15 cellular contexts compared by ENCODE assay signal in the genomic region with DNA sequence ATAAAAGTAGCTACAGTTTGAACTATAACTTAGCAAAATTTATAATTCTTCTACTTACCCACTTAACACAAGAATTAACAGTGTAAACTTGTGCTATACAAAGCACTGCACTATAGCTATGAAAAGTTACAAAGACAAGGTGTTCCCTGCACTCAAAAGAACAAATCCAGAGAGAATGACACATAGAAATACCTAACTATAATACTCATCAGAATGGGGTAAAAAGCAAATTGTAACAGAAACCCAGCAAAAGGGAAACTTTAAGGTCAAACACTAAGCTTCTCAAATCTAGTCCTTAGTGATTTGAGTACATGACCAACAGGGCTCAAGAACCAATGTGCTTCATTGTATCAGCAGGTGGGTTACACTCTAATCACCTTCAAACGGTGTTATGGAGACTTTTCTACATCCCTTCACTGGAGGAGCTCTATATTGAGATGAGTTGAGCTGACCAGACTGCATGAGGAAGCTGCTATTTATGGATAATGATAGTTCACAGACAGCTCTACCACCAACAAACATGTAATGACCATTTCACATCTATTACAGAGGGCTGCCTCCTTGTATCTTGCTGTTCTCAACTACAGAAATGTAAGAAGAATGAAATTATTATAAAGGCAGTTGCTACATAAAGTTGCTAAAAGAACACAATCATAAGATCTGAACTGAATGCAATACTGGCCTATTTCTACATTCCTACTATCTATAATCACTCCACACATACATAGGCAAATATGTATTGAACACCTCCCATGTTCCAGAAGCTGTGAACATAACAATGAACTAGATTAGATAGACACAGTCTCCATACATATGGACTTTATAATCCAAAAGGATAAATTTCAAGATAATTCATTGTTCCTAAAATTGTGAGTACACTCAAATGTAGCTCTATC. TPM values are rescaled to one million over a fixed set of nuclear protein-coding genes. Genes with fewer than 3 reads are reported as not detected.
DNase-seq lines count a peak whose midpoint lies in the region; ATAC-seq, FAIRE-seq and TF ChIP-seq lines count a peak whose summit lies in the region.
"Had no signal": no experiment of that assay in that cellular context is flagged by ENCODE, and none has a peak within 500 bp of the region (broad histone marks: within the 10 kb centered on the region; RNA-seq: fewer than 3 reads in every experiment).

No MANE protein-coding gene starts in this region.

- no peak overlapping the region for H2AFZ ChIP-seq in K562 (ENCODE audit: low read depth, low read length)
- H2AFZ ChIP-seq in keratinocyte (ENCODE audit: control insufficient read depth, low read length), result peak overlapping the region; percentile 85

- WGBS in K562 (ENCODE audit: insufficient coverage, low coverage, missing lambda C conversion rate), result 5% methylated on average over 1 of the region's 1 CpG

- no peaks in the 10 kb centered on the region for H3K36me3 Mint-ChIP-seq in activated T-helper 17 cell treated with anti-CD3 and anti-CD28 coated beads, Interleukin-2, amount 50 U/mL, for 72 hours (ENCODE audit: low read depth)

- H3K9me3 ChIP-seq in K562 (replicated peaks; ENCODE audit: control insufficient read depth, insufficient read depth, low read depth, low read length), result no peaks in the 10 kb centered on the region
- no peaks in the 10 kb centered on the region for H3K9me3 ChIP-seq in keratinocyte (ENCODE audit: control insufficient read depth, low read depth, low read length)
- H3K9me3 ChIP-seq: Peyer's patch, tibial artery had no signal

- no peaks in the 10 kb centered on the region for H3K79me2 ChIP-seq in K562 (ENCODE audit: control insufficient read depth, insufficient read depth, low read length)
- no peaks in the 10 kb centered on the region for H3K79me2 ChIP-seq in keratinocyte (ENCODE audit: control insufficient read depth, insufficient read depth, low read length)

- TF ChIP-seq CTCF in AG10803 (conservative IDR thresholded peaks at IDR 0.05; ENCODE audit: low read length), result no peak
- no peak for TF ChIP-seq CTCF in K562 (IDR thresholded peaks at IDR 0.05 in 2 of 3, conservative IDR thresholded peaks at IDR 0.05 in 1 of 3; ENCODE audit: insufficient read depth in 2 of 3, low read depth in 1 of 3, low read length in 3 of 3)
- no peak for TF ChIP-seq CTCF in keratinocyte (optimal IDR thresholded peaks at IDR 0.05 in 1 of 3, IDR thresholded peaks at IDR 0.05 in 1 of 3, conservative IDR thresholded peaks at IDR 0.05 in 1 of 3; ENCODE audit: extremely low read depth in 1 of 3, insufficient read depth in 2 of 3, low read length in 3 of 3)

- no TSS peak for BruUV-seq in K562 (replicated peaks; lab: Mats Ljungman, UMichigan)

- CTCF ChIA-PET in K562 (lab: Yijun Ruan, JAX; ENCODE audit: low intra/inter-chr PET ratio), result no interaction called here

- H3K4me3 ChIP-seq in AG10803 (ENCODE audit: low read length) (no peak overlapping the region), K562 (no peak overlapping the region), keratinocyte (ENCODE audit: control insufficient read depth in 2 of 3, extremely low read depth in 1 of 3, insufficient read depth in 2 of 3, low read depth in 1 of 3, low read length in 3 of 3) (peak overlapping the region in 2 of 3 experiments; percentile 9 to 50)
- H3K4me3 ChIP-seq: BLaER1, Peyer's patch, tibial artery had no signal

- intact Hi-C loops in K562 (cut with micrococcal nuclease), result no loop called here

- TF ChIP-seq EP300 in K562 (IDR thresholded peaks at IDR 0.05; ENCODE audit: low read length), result no peak

- no peaks in the 10 kb centered on the region for H3K4me1 ChIP-seq in K562 (replicated peaks in 1 of 2; ENCODE audit: control insufficient read depth in 2 of 2, insufficient read depth in 2 of 2, low read length in 2 of 2)
- H3K4me1 ChIP-seq in keratinocyte (ENCODE audit: control insufficient read depth, extremely low read depth, insufficient read depth, low read length), result peaks cover 17% of the 10 kb centered on the region
- H3K4me1 ChIP-seq: Peyer's patch, tibial artery had no signal

- no peak for TF ChIP-seq POLR2A in K562 (conservative IDR thresholded peaks at IDR 0.05)

- H3K4me1 Mint-ChIP-seq in activated T-helper 17 cell treated with anti-CD3 and anti-CD28 coated beads, Interleukin-2, amount 50 U/mL, for 72 hours, result no peaks in the 10 kb centered on the region
- H3K4me1 Mint-ChIP-seq: activated CD4-positive, alpha-beta T cell treated with anti-CD3 and anti-CD28 coated beads, Interleukin-2, amount 10 ng/mL, durations not matched to agents 7 days and 5 days had no signal

- dilution Hi-C loops in keratinocyte (cut with MboI; ENCODE audit: extremely low pct_ligation_motif_present, low sequenced_read_pairs), result no loop called here

- no peak overlapping the region for H3K4me3 Mint-ChIP-seq in activated T-helper 17 cell treated with anti-CD3 and anti-CD28 coated beads, Interleukin-2, amount 50 U/mL, for 72 hours
- H3K4me3 Mint-ChIP-seq: activated CD4-positive, alpha-beta T cell treated with anti-CD3 and anti-CD28 coated beads, Interleukin-2, amount 10 ng/mL, durations not matched to agents 7 days and 5 days had no signal

- H3K4me2 ChIP-seq in K562 (ENCODE audit: insufficient read depth, low read length) (no peak overlapping the region), keratinocyte (ENCODE audit: control insufficient read depth, extremely low read depth, insufficient read depth, low read depth, low read length) (peak overlapping the region; percentile 72)
- H3K4me2 ChIP-seq: BLaER1 had no signal

- no peak overlapping the region for H3K27ac ChIP-seq in K562 (ENCODE audit: extremely low read depth, low read depth, low read length)
- peak overlapping the region; percentile 61 for H3K27ac ChIP-seq in keratinocyte (ENCODE audit: control insufficient read depth, insufficient read depth, low read length)
- H3K27ac ChIP-seq: BLaER1, Peyer's patch, tibial artery had no signal

- in situ Hi-C loops in K562 (cut with MboI), result no loop called here

- no peak overlapping the region for H3K27ac Mint-ChIP-seq in activated T-helper 17 cell treated with anti-CD3 and anti-CD28 coated beads, Interleukin-2, amount 50 U/mL, for 72 hours
- H3K27ac Mint-ChIP-seq: activated CD4-positive, alpha-beta T cell treated with anti-CD3 and anti-CD28 coated beads, Interleukin-2, amount 10 ng/mL, durations not matched to agents 7 days and 5 days had no signal

- no peaks in the 10 kb centered on the region for H3K9me3 Mint-ChIP-seq in activated T-helper 17 cell treated with anti-CD3 and anti-CD28 coated beads, Interleukin-2, amount 50 U/mL, for 72 hours
- H3K9me3 Mint-ChIP-seq: activated CD4-positive, alpha-beta T cell treated with anti-CD3 and anti-CD28 coated beads, Interleukin-2, amount 10 ng/mL, durations not matched to agents 7 days and 5 days had no signal

- DNase-seq in AG10803 (ENCODE audit: low read depth), result peak; percentile 11
- DNase-seq in HT1080 (ENCODE audit: low read depth), result peak; percentile 51
- no peak for DNase-seq in K562 (ENCODE audit: extremely low read depth in 1 of 4, low spot score in 3 of 4)
- no peak for DNase-seq in keratinocyte (ENCODE audit: low read depth, low spot score)
- no peak for DNase-seq in GDM1 (lab: John Stamatoyannopoulos, UW)
- no peak for DNase-seq in iPS-NIHi11 (ENCODE audit: low spot score)
- DNase-seq: activated CD4-positive, alpha-beta T cell treated with anti-CD3 and anti-CD28 coated beads, Interleukin-2, amount 10 ng/mL, durations not matched to agents 7 days and 5 days; aorta; glutamatergic neuron; left cardiac atrium; Peyer's patch; tibial artery had no signal

- no peaks in the 10 kb centered on the region for H4K20me1 ChIP-seq in K562 (replicated peaks; ENCODE audit: control insufficient read depth, insufficient read depth, low read length)
- H4K20me1 ChIP-seq in keratinocyte (ENCODE audit: control insufficient read depth, extremely low read depth, insufficient read depth, low read length), result no peaks in the 10 kb centered on the region

- no peak for TF ChIP-seq RAD21 in K562 (CRISPR knock-in tag; conservative IDR thresholded peaks at IDR 0.05 in 1 of 2, IDR thresholded peaks at IDR 0.05 in 1 of 2)

- H3K36me3 ChIP-seq in K562 (ENCODE audit: control insufficient read depth, insufficient read depth, low read length), result no peaks in the 10 kb centered on the region
- H3K36me3 ChIP-seq in keratinocyte (ENCODE audit: control insufficient read depth in 2 of 2, extremely low read depth in 1 of 2, insufficient read depth in 2 of 2, low read length in 2 of 2), result no peaks in the 10 kb centered on the region
- H3K36me3 ChIP-seq: Peyer's patch, tibial artery had no signal

- H3K27me3 Mint-ChIP-seq in activated T-helper 17 cell treated with anti-CD3 and anti-CD28 coated beads, Interleukin-2, amount 50 U/mL, for 72 hours, result no peaks in the 10 kb centered on the region

- H3K27me3 ChIP-seq in K562 (ENCODE audit: control insufficient read depth in 2 of 2, insufficient read depth in 2 of 2, low read length in 2 of 2) (no peaks in the 10 kb centered on the region), keratinocyte (ENCODE audit: control insufficient read depth, extremely low read depth, insufficient read depth, low read length) (no peaks in the 10 kb centered on the region)
- H3K27me3 ChIP-seq: BLaER1, Peyer's patch, tibial artery had no signal

- H3K9ac ChIP-seq in K562 (ENCODE audit: insufficient read depth in 1 of 2, low read depth in 2 of 2, low read length in 2 of 2) (no peak overlapping the region), keratinocyte (ENCODE audit: control insufficient read depth, extremely low read depth, insufficient read depth, low read length) (peak overlapping the region; percentile 45)
- H3K9ac ChIP-seq: BLaER1 had no signal

- FAIRE-seq in K562 (lab: Jason Lieb, UNC) (no peak), keratinocyte (lab: Jason Lieb, UNC) (peak; percentile 88)

- 0 out of 3 replicates have a peak, but pooled peaks have one; percentile 39 for ATAC-seq in K562
- ATAC-seq in GM18511 (IDR thresholded peaks at IDR 0.05; ENCODE audit: unreplicated experiment), result no peak
- no peak for ATAC-seq in activated T-helper 17 cell treated with anti-CD3 and anti-CD28 coated beads, Interleukin-2, amount 50 U/mL, for 72 hours (replicated peaks)

- POLR2A ChIA-PET in K562 (lab: Yijun Ruan, JAX), result interaction anchor here (0.5 to 2.1 kb wide), 7 partner anchors 9 to 643 kb away, joined by 3 to 9 read pairs (median 4); a partner anchor contains a TSS

- no peaks in the 10 kb centered on the region for H3K9me1 ChIP-seq in K562 (ENCODE audit: control insufficient read depth, insufficient read depth, low read length)
- no peaks in the 10 kb centered on the region for H3K9me1 ChIP-seq in keratinocyte (ENCODE audit: control insufficient read depth, extremely low read depth, insufficient read depth, low read length)

RNA-seq across cellular contexts. Expression of a gene that starts 47.6 kb away (rescaled TPM):
- 2.1 and 2.6 TPM in 2 replicates for total RNA-seq in HT1080 (2014; rRNA removed; shearing (Covaris generic))
- 1.4 and 2.0 TPM in 2 replicates for polyA plus RNA-seq in HT1080 (2015; cell fraction: cytosol; rRNA removed)
- 1.8 and 2.9 TPM in 2 replicates for polyA plus RNA-seq in HT1080 (2015; cell fraction: nucleus; rRNA removed)
- 4.0 and 7.6 TPM in 2 replicates for total RNA-seq in K562 (2011; cell fraction: chromatin; rRNA removed; ENCODE audit: low replicate concordance)
- 2.3 and 3.6 TPM in 2 replicates for total RNA-seq in K562 (2011; cell fraction: nucleolus; rRNA removed)
- 6.5 and 7.6 TPM in 2 replicates for total RNA-seq in K562 (2011; cell fraction: nucleoplasm; rRNA removed)
- 3.3 and 4.3 TPM in 2 replicates for total RNA-seq in K562 (2014; rRNA removed)
- total RNA-seq in K562 (2014; rRNA removed; fragmentation: Illumina TruSeq; extraction: Trizol), result 5.7 and 6.0 TPM in 2 replicates
- 6.7 and 7.7 TPM in 2 replicates for total RNA-seq in K562 (2015; rRNA removed; fragmentation: Illumina TruSeq; extraction: Trizol)
- total RNA-seq in K562 (2021), result 6.1 and 6.2 TPM in 2 replicates
- 5.4 and 5.5 TPM in 2 replicates for polyA plus RNA-seq in K562 (2011; rRNA removed)
- 1.8 and 3.9 TPM in 2 replicates for polyA plus RNA-seq in K562 (2011; cell fraction: cytosol; rRNA removed)
- polyA plus RNA-seq in K562 (2011; cell fraction: nucleus; rRNA removed), result 2.7 and 4.7 TPM in 2 replicates
- 2.0 and 3.8 TPM in 2 replicates for polyA plus RNA-seq in K562 (2012)
- polyA plus RNA-seq in K562 (2014; fragmentation: Illumina TruSeq; extraction: Trizol), result 4.0 and 4.6 TPM in 2 replicates
- polyA plus RNA-seq in K562 (2014; fragmentation: Nextera tagmentation; extraction: Ambion mirVana), result 1 to 10 TPM; 1.4 to 2.2 TPM
- polyA plus RNA-seq in K562 (2014; rRNA removed), result 2.7 and 3.1 TPM in 2 replicates
- 8.1 and 13.0 TPM in 2 replicates for polyA minus RNA-seq in K562 (2011; rRNA and poly(A)+ RNA removed)
- polyA minus RNA-seq in K562 (2011; cell fraction: cytosol; rRNA and poly(A)+ RNA removed), result 3.2 and 3.5 TPM in 2 replicates
- 1.6 and 4.8 TPM in 2 replicates for polyA minus RNA-seq in K562 (2011; cell fraction: nucleus; rRNA and poly(A)+ RNA removed)
- polyA plus RNA-seq in keratinocyte, result 6.8 to 11.9 TPM (median 11.7 TPM) in 3 replicates
- polyA plus RNA-seq in keratinocyte (2011; ENCODE audit: low read depth), result 1.7 TPM
- 6.5 and 9.3 TPM in 2 replicates for polyA plus RNA-seq in keratinocyte (2011; cell fraction: cytosol; rRNA removed)
- polyA plus RNA-seq in keratinocyte (2011; cell fraction: nucleus; rRNA removed), result 10.5 and 12.5 TPM in 2 replicates
- polyA plus RNA-seq in keratinocyte (2012; ENCODE audit: low replicate concordance), result 2.9 and 9.7 TPM in 2 replicates
- 6.6 to 22.0 TPM (median 16.7 TPM) in 3 replicates for polyA minus RNA-seq in keratinocyte
- polyA minus RNA-seq in keratinocyte (2011; cell fraction: cytosol; rRNA and poly(A)+ RNA removed), result 10.0 TPM
- 11.1 and 21.7 TPM in 2 replicates for polyA minus RNA-seq in keratinocyte (2011; cell fraction: nucleus; rRNA and poly(A)+ RNA removed)
- total RNA-seq in activated T-helper 17 cell treated with anti-CD3 and anti-CD28 coated beads, Interleukin-2, amount 50 U/mL, for 72 hours, result 1 to 10 TPM in 1 of 2 donors, under 1 TPM in 1; 0.56 to 2.2 TPM

Comparison
In these comparisons a context has a peak if more than half of its experiments do, and no peak if none do; other contexts are left out.
1. DNase-seq: peak in AG10803 (single experiment) and HT1080 (single experiment); none in K562 (0 of 4), keratinocyte (single experiment), GDM1 (single experiment) and iPS-NIHi11 (single experiment).
2. H3K4me3 ChIP-seq: peak in keratinocyte (2 of 3); none in AG10803 (single experiment) and K562 (single experiment).